ENCODE assay signal across 2 cellular contexts in genomic region chr1:85316324-85316723, GRCh38.
TF ChIP-seq lines count a peak whose summit lies in the region.

No MANE protein-coding gene starts in this region.

TF ChIP-seq in H1, 55 proteins besides CTCF, POLR2A, EP300 and RAD21:
- no peak for TF ChIP-seq ASH2L (IDR thresholded peaks at IDR 0.05; ENCODE audit: low read length)
- TF ChIP-seq GTF2F1 (IDR thresholded peaks at IDR 0.05; ENCODE audit: borderline replicate concordance, low read depth, low read length): no peak
- no peak for TF ChIP-seq MAX (IDR thresholded peaks at IDR 0.05)
- no peak for TF ChIP-seq SIRT6 (IDR thresholded peaks at IDR 0.05; ENCODE audit: low read length)
- TF ChIP-seq RBBP5 (IDR thresholded peaks at IDR 0.05; ENCODE audit: borderline replicate concordance, low read depth, low read length): no peak
- TF ChIP-seq KDM5A (IDR thresholded peaks at IDR 0.05; ENCODE audit: low read length): no peak
- TF ChIP-seq ATF3 (IDR thresholded peaks at IDR 0.05; ENCODE audit: insufficient read depth, low read depth, low read length): no peak

TF ChIP-seq in WTC11, 78 proteins besides CTCF, POLR2A, EP300 and RAD21:
- TF ChIP-seq E2F5 (CRISPR knock-in tag; IDR thresholded peaks at IDR 0.05): no peak
- TF ChIP-seq PRDM15 (CRISPR knock-in tag; IDR thresholded peaks at IDR 0.05): no peak
